In the genomic region with DNA sequence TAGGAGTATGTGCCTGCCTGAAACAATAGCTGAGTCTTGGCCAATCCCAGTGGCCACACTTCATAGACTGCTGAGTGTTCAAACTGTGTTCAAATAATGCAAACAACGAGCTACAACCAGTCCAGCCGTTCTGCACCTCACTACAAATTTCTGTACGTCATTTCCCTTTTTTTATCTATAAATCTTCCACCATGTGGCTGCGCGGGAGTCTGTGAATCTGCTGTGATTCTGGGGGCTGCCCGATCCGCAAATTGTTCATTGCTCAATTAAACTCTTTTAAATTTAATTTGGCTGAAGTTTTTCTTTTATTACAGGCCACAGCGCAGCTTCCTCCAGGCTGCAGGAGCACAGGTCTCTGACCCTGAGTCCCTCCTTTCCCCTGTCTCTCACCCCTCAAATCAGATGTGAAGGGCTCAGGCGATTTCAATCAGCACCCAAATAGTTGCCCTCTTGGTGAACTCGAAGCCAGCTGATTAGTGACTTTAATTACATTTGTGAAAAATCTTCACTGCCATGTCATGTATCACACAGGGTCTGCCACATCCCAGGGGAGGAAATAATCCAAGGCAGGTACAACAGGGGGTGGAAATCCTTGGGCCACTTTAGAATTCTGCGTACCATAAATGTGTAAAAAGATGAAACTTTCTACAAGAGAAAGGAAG, we compare ENCODE assay signal across 16 cellular contexts.
"Had no signal": no experiment of that assay in that cellular context is flagged by ENCODE, and none has a peak within 500 bp of the region (broad histone marks: within the 10 kb centered on the region; RNA-seq: fewer than 3 reads in every experiment).

No MANE protein-coding gene starts in this region.

- ATAC-seq: activated CD8-positive, alpha-beta T cell treated with anti-CD3 and anti-CD28 coated beads for 36 hours; natural killer cell treated with Interleukin-12 subunit alpha and Interleukin-12 subunit beta and Interleukin-15 and Interleukin-18, amount 100 ng/mL, for 72 hours; right cardiac atrium had no signal

- DNase-seq: activated CD4-positive, alpha-beta T cell treated with anti-CD3 and anti-CD28 coated beads for 1 hour; activated CD8-positive, alpha-beta T cell treated with anti-CD3 and anti-CD28 coated beads for 36 hours; activated naive CD4-positive, alpha-beta T cell treated with anti-CD3 and anti-CD28 coated beads, Interleukin-2, amount 10 ng/mL, durations not matched to agents 7 days and 5 days; esophagus squamous epithelium; kidney glomerular epithelial cell; occipital lobe; right cardiac atrium; small intestine; stimulated activated CD4-positive, alpha-beta T cell treated with anti-CD3 and anti-CD28 coated beads, Interleukin-4, amount 100 ng/mL, for 24 hours; stimulated activated CD8-positive, alpha-beta memory T cell treated with anti-CD3 and anti-CD28 coated beads, Interleukin-4, amount 100 ng/mL, for 48 hours; stimulated activated naive CD4-positive, alpha-beta T cell treated with Interleukin-2 at 50 U/mL for 16 hours; T1000; trophoblast cell had no signal

- H3K4me3 ChIP-seq: ascending aorta, esophagus squamous epithelium, prostate gland had no signal
